ENCODE assay signal across 8 cellular contexts in genomic region chr1:111988743-111989453, GRCh38. TPM values are rescaled to one million over a fixed set of nuclear protein-coding genes. Genes with fewer than 3 reads are reported as not detected.
DNase-seq lines count a peak whose midpoint lies in the region; TF ChIP-seq lines count a peak whose summit lies in the region.

No MANE protein-coding gene starts in this region.

- DNase-seq in stimulated activated CD4-positive, alpha-beta T cell treated with anti-CD3 and anti-CD28 coated beads, Interleukin-15, amount 100 ng/mL, for 24 hours = peak; percentile 24
- DNase-seq in stimulated activated CD4-positive, alpha-beta T cell treated with anti-CD3 and anti-CD28 coated beads, Interleukin-4, amount 100 ng/mL, for 1 hour = no peak
- DNase-seq in cerebellar cortex (ENCODE audit: low spot score) (peak; percentile 57), mesothelial cell of epicardium (ENCODE audit: low spot score in 2 of 2, unreplicated experiment in 2 of 2) (no peak), uterus (no peak), H4 (ENCODE audit: low spot score) (no peak), GM10266 (ENCODE audit: extremely low spot score) (no peak), ACHN (no peak)

- intact Hi-C loops in uterus (cut with DNase I; ENCODE audit: low total_unique reads) = no loop called here

- TF ChIP-seq CTCF in mesothelial cell of epicardium (IDR thresholded peaks at IDR 0.05; ENCODE audit: unreplicated experiment) (no peak), uterus (IDR thresholded peaks at IDR 0.05) (no peak), GM10266 (IDR thresholded peaks at IDR 0.05; ENCODE audit: control insufficient read depth, insufficient read depth, low read depth, missing control alignments) (no peak)

- H3K36me3 Mint-ChIP-seq in mesothelial cell of epicardium = no peaks in the 10 kb centered on the region

- H3K4me1 ChIP-seq in uterus = peaks cover 0 to 15% of the 10 kb centered on the region in 2 donors

- H3K4me1 Mint-ChIP-seq in mesothelial cell of epicardium = peaks cover 16% of the 10 kb centered on the region

- no peaks in the 10 kb centered on the region for H3K27me3 ChIP-seq in uterus

- H3K4me3 ChIP-seq in uterus = peak overlapping the region; percentile 43 to 47

- peaks cover 92% of the 10 kb centered on the region for H3K27me3 Mint-ChIP-seq in mesothelial cell of epicardium (ENCODE audit: low read depth)

- no peaks in the 10 kb centered on the region for H3K9me3 ChIP-seq in uterus

- TF ChIP-seq POLR2A in uterus (IDR thresholded peaks at IDR 0.05) = no peak

- H3K9me3 Mint-ChIP-seq in mesothelial cell of epicardium = no peaks in the 10 kb centered on the region

- peak overlapping the region in 1 of 2 donors; percentile 44 for H3K27ac ChIP-seq in uterus

- in situ Hi-C loops in ACHN (cut with HindIII; ENCODE audit: low pct_ligation_motif_present, low pct_unique_long_range_greater_than_20kb, low sequenced_read_pairs) = no loop called here

- no peak overlapping the region for H3K27ac Mint-ChIP-seq in mesothelial cell of epicardium

- H3K4me3 Mint-ChIP-seq in mesothelial cell of epicardium = peak overlapping the region; percentile 60

- H3K36me3 ChIP-seq in uterus = no peaks in the 10 kb centered on the region

RNA-seq across cellular contexts. Expression of gene KCND3, which starts 0.6 kb away (rescaled TPM):
- 0.31 to 0.47 TPM (median 0.42 TPM) in 3 replicates for total RNA-seq in mesothelial cell of epicardium
- 10 to 100 TPM in 1 of 4 donors, 1 to 10 TPM in 3; 5.0 to 13.5 (median 7.2) TPM for total RNA-seq in uterus
- total RNA-seq in H4 (2014; rRNA removed; shearing (Covaris generic)) = 0.08 and 0.14 TPM in 2 replicates

Comparison
In these comparisons a context has a peak if more than half of its experiments do, and no peak if none do; other contexts are left out.
1. DNase-seq: peak in stimulated activated CD4-positive, alpha-beta T cell treated with anti-CD3 and anti-CD28 coated beads, Interleukin-15, amount 100 ng/mL, for 24 hours (single experiment) and cerebellar cortex (single experiment); none in stimulated activated CD4-positive, alpha-beta T cell treated with anti-CD3 and anti-CD28 coated beads, Interleukin-4, amount 100 ng/mL, for 1 hour (single experiment), mesothelial cell of epicardium (0 of 2), uterus (0 of 2), H4 (single experiment), GM10266 (single experiment) and ACHN (single experiment).